Comparison of ENCODE assay signal across 23 cellular contexts in the genomic region with DNA sequence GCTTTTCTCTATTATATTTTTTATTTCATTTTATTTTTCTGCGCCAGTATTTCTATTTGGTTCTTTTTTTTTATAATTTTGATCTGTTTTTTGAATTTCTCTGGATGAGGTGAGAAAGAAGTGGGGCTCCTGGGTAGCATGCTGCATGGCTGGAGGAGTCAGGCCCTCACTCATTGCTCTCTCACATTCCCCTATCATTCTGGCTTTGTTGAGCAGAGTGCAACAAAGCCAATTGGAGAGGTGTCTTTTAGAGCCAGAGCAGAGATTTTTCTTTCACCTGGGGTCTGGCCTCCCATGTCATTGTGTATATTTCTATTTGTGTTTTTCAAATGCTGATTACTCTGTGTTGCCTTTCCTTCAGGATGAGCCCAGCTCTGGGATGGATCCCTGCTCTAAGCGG.
"Had no signal": no experiment of that assay in that cellular context is flagged by ENCODE, and none has a peak within 500 bp of the region (broad histone marks: within the 10 kb centered on the region; RNA-seq: fewer than 3 reads in every experiment).

No MANE protein-coding gene starts in this region.

- H3K27me3 Mint-ChIP-seq: memory B cell; naive thymus-derived CD4-positive, alpha-beta T cell had no signal

- H3K36me3 ChIP-seq: esophagus muscularis mucosa, gastroesophageal sphincter, heart left ventricle, left lung, lower lobe of right lung had no signal

- H3K4me2 ChIP-seq: hepatocyte had no signal

- FAIRE-seq: colon, endothelial cell of umbilical vein, frontal cortex had no signal

- H3K9me3 ChIP-seq: esophagus muscularis mucosa, gastroesophageal sphincter, heart left ventricle, left lung, lower lobe of right lung had no signal

- H3K27ac ChIP-seq: coronary artery, dorsolateral prefrontal cortex, esophagus muscularis mucosa, foreskin keratinocyte, gastroesophageal sphincter, heart left ventricle, hepatocyte, left lung, lower lobe of right lung had no signal

- DNase-seq: dermis blood vessel endothelial cell; dorsolateral prefrontal cortex; effector CD4-positive, alpha-beta T cell; effector memory CD4-positive, alpha-beta T cell; foreskin keratinocyte; heart left ventricle; immature natural killer cell; islet precursor cell; left cardiac atrium; left lung; left ventricle myocardium superior; lower lobe of right lung; mesendoderm; midbrain; naive thymus-derived CD4-positive, alpha-beta T cell had no signal

- H3K27ac Mint-ChIP-seq: immature natural killer cell; memory B cell; naive thymus-derived CD4-positive, alpha-beta T cell had no signal

- H3K36me3 Mint-ChIP-seq: immature natural killer cell; memory B cell; naive thymus-derived CD4-positive, alpha-beta T cell had no signal

- H3K79me2 ChIP-seq: hepatocyte had no signal

- H3K4me3 ChIP-seq: coronary artery, dorsolateral prefrontal cortex, esophagus muscularis mucosa, gastroesophageal sphincter, heart left ventricle, hepatocyte, left lung, lower lobe of right lung had no signal

- H3K4me3 Mint-ChIP-seq: immature natural killer cell; memory B cell; naive thymus-derived CD4-positive, alpha-beta T cell had no signal

- H3K27me3 ChIP-seq: esophagus muscularis mucosa, foreskin keratinocyte, gastroesophageal sphincter, heart left ventricle, hepatocyte, left lung had no signal

- H3K4me1 ChIP-seq: esophagus muscularis mucosa, foreskin keratinocyte, gastroesophageal sphincter, heart left ventricle, left lung, lower lobe of right lung had no signal

- ATAC-seq: foreskin keratinocyte; gastroesophageal sphincter; heart left ventricle; left cardiac atrium; left lung; left ventricle myocardium superior; lower lobe of right lung; naive thymus-derived CD4-positive, alpha-beta T cell had no signal

- H2AFZ ChIP-seq: hepatocyte had no signal

- H3K4me1 Mint-ChIP-seq: immature natural killer cell; memory B cell; naive thymus-derived CD4-positive, alpha-beta T cell had no signal
